ENCODE assay signal across 8 cellular contexts in genomic region chr1:246565751-246566127, GRCh38. TPM values are rescaled to one million over a fixed set of nuclear protein-coding genes. Genes with fewer than 3 reads are reported as not detected.
DNase-seq lines count a peak whose midpoint lies in the region; ATAC-seq, FAIRE-seq and TF ChIP-seq lines count a peak whose summit lies in the region.

No MANE protein-coding gene starts in this region.

- H3K36me3 Mint-ChIP-seq in neural progenitor cell: no peaks in the 10 kb centered on the region

- TF ChIP-seq POLR2A in endothelial cell of umbilical vein (IDR thresholded peaks at IDR 0.05; ENCODE audit: low read depth, low read length): no peak

- H3K4me2 ChIP-seq in OCI-LY3 (ENCODE audit: low read length) (peak overlapping the region; percentile 60), endothelial cell of umbilical vein (ENCODE audit: insufficient read depth, low read length) (peak overlapping the region; percentile 69), neural progenitor cell (peak overlapping the region; percentile 94)

- H3K9me1 ChIP-seq in endothelial cell of umbilical vein (replicated peaks; ENCODE audit: control insufficient read depth, extremely low read depth, insufficient read depth, low read length): no peaks in the 10 kb centered on the region

- POLR2A ChIA-PET in endothelial cell of umbilical vein (lab: Charles Lee): interaction anchor here (1.3 kb wide), 1 partner anchor 43 kb away, joined by 5 read pairs; no protein-coding TSS in a partner anchor

- H3K79me2 ChIP-seq in OCI-LY3 (ENCODE audit: low read length): peaks cover 82% of the 10 kb centered on the region
- peaks cover 54% of the 10 kb centered on the region for H3K79me2 ChIP-seq in endothelial cell of umbilical vein (ENCODE audit: control insufficient read depth, insufficient read depth, low read length)
- peaks cover 77% of the 10 kb centered on the region for H3K79me2 ChIP-seq in neural progenitor cell (ENCODE audit: low read depth)

- H3K36me3 ChIP-seq in OCI-LY3 (replicated peaks; ENCODE audit: low read depth, low read length): peaks cover 11% of the 10 kb centered on the region
- no peaks in the 10 kb centered on the region for H3K36me3 ChIP-seq in endothelial cell of umbilical vein (ENCODE audit: control insufficient read depth in 2 of 2, extremely low read depth in 1 of 2, insufficient read depth in 2 of 2, low read length in 2 of 2)
- peaks cover 5% of the 10 kb centered on the region for H3K36me3 ChIP-seq in neural progenitor cell

- no peaks in the 10 kb centered on the region for H3K9me3 Mint-ChIP-seq in neural progenitor cell

- no peaks in the 10 kb centered on the region for H4K20me1 ChIP-seq in OCI-LY3 (ENCODE audit: insufficient read depth, low read length)
- H4K20me1 ChIP-seq in endothelial cell of umbilical vein (replicated peaks; ENCODE audit: control insufficient read depth, extremely low read depth, insufficient read depth, low read length): no peaks in the 10 kb centered on the region
- H4K20me1 ChIP-seq in neural progenitor cell (ENCODE audit: low read depth): no peaks in the 10 kb centered on the region

- peak overlapping the region; percentile 97 for H3K4me3 Mint-ChIP-seq in neural progenitor cell

- H3K4me1 Mint-ChIP-seq in neural progenitor cell: peaks cover 20% of the 10 kb centered on the region

- CTCF ChIA-PET in endothelial cell of umbilical vein (lab: Charles Lee): interaction anchor here (0.6 to 3.0 kb wide), 6 partner anchors 21 to 191 kb away, joined by 3 to 14 read pairs (median 8); no protein-coding TSS in a partner anchor

- FAIRE-seq in endothelial cell of umbilical vein (lab: Jason Lieb, UNC): no peak

- H3K27ac Mint-ChIP-seq in neural progenitor cell: peak overlapping the region; percentile 66

- peaks cover 26% of the 10 kb centered on the region for H3K4me1 ChIP-seq in OCI-LY3 (ENCODE audit: low read length)
- peaks cover 41% of the 10 kb centered on the region for H3K4me1 ChIP-seq in endothelial cell of umbilical vein (ENCODE audit: control insufficient read depth, extremely low read depth, insufficient read depth, low read length)
- peaks cover 6% of the 10 kb centered on the region for H3K4me1 ChIP-seq in neural progenitor cell

- H3F3A ChIP-seq in neural progenitor cell (ENCODE audit: low read depth): peaks cover 17% of the 10 kb centered on the region

- H2AFZ ChIP-seq in OCI-LY3 (ENCODE audit: low read depth, low read length) (peak overlapping the region; percentile 69), endothelial cell of umbilical vein (ENCODE audit: low read depth, low read length) (peak overlapping the region; percentile 50), neural progenitor cell (replicated peaks) (peak overlapping the region; percentile 74)

- DNase-seq in endothelial cell of umbilical vein (ENCODE audit: low read depth, low spot score) (no peak), neural progenitor cell (ENCODE audit: low spot score) (peak; percentile 85), kidney glomerular epithelial cell (lab: John Stamatoyannopoulos, UW) (no peak), NAMALWA (ENCODE audit: low spot score) (no peak)

- H3K9me3 ChIP-seq in OCI-LY3 (ENCODE audit: insufficient read depth, low read length) (no peaks in the 10 kb centered on the region), endothelial cell of umbilical vein (replicated peaks; ENCODE audit: control insufficient read depth, insufficient read depth, low read length) (no peaks in the 10 kb centered on the region), neural progenitor cell (ENCODE audit: low read depth) (no peaks in the 10 kb centered on the region)

- dilution Hi-C loops in endothelial cell of umbilical vein (cut with MboI; ENCODE audit: extremely low pct_ligation_motif_present, low sequenced_read_pairs): no loop called here

- peaks cover 2% of the 10 kb centered on the region for H3K27me3 Mint-ChIP-seq in neural progenitor cell (ENCODE audit: insufficient read depth, low read depth)

- ATAC-seq in GM19395 (IDR thresholded peaks at IDR 0.05; ENCODE audit: unreplicated experiment): peak; percentile 2
- no peak for ATAC-seq in GM19328 (IDR thresholded peaks at IDR 0.05; ENCODE audit: unreplicated experiment)

- intact Hi-C loops in endothelial cell of umbilical vein (cut with micrococcal nuclease): loop anchor here (1.0 to 10.0 kb wide), 7 partner anchors 44 to 1473 kb away; partner anchors contain the start of gene SMYD3

- TSS peak; percentile 35 for BruUV-seq in endothelial cell of umbilical vein (replicated peaks; lab: Mats Ljungman, UMichigan)

- TF ChIP-seq CTCF in 22Rv1 (IDR thresholded peaks at IDR 0.05) (no peak), OCI-LY3 (IDR thresholded peaks at IDR 0.05; ENCODE audit: low read depth, low read length) (no peak), endothelial cell of umbilical vein (IDR thresholded peaks at IDR 0.05; ENCODE audit: extremely low read depth in 1 of 2, insufficient read depth in 1 of 2, low read depth in 1 of 2, low read length in 2 of 2) (no peak), neural progenitor cell (IDR thresholded peaks at IDR 0.05) (no peak)

- H3K27me3 ChIP-seq in OCI-LY3 (ENCODE audit: low read depth, low read length) (no peaks in the 10 kb centered on the region), endothelial cell of umbilical vein (ENCODE audit: control insufficient read depth in 2 of 2, insufficient read depth in 2 of 2, low read length in 2 of 2) (no peaks in the 10 kb centered on the region), neural progenitor cell (no peaks in the 10 kb centered on the region)

- peak overlapping the region; percentile 88 for H3K27ac ChIP-seq in 22Rv1
- H3K27ac ChIP-seq in OCI-LY3 (ENCODE audit: low read length): peak overlapping the region; percentile 8; the same call in 1 of the 2 replicates
- peak overlapping the region; percentile 79 for H3K27ac ChIP-seq in endothelial cell of umbilical vein (ENCODE audit: insufficient read depth, low read depth, low read length)
- H3K27ac ChIP-seq in neural progenitor cell: peak overlapping the region; percentile 84

- H3K4me3 ChIP-seq in OCI-LY3 (ENCODE audit: low read length) (peak overlapping the region; percentile 88), endothelial cell of umbilical vein (replicated peaks in 1 of 3; ENCODE audit: insufficient read depth in 1 of 3, low read depth in 1 of 3, low read length in 3 of 3) (peak overlapping the region; percentile 61 to 91 (median 90)), neural progenitor cell (peak overlapping the region; percentile 80)

- H3K9ac ChIP-seq in OCI-LY3 (ENCODE audit: low read length) (peak overlapping the region; percentile 65), endothelial cell of umbilical vein (replicated peaks; ENCODE audit: extremely low read depth, insufficient read depth, low read length) (peak overlapping the region; percentile 81), neural progenitor cell (peak overlapping the region; percentile 85)

TF ChIP-seq in endothelial cell of umbilical vein, 7 proteins besides CTCF, POLR2A, EP300 and RAD21:
- TF ChIP-seq GATA2 (IDR thresholded peaks at IDR 0.05; ENCODE audit: insufficient read depth, insufficient read length, low read depth, low read length) (no peak), JUN (IDR thresholded peaks at IDR 0.05; ENCODE audit: borderline replicate concordance, insufficient read depth, insufficient read length, low read depth) (no peak), FOS (IDR thresholded peaks at IDR 0.05; ENCODE audit: borderline replicate concordance, insufficient read depth, low read length) (no peak), MYC (IDR thresholded peaks at IDR 0.05; ENCODE audit: low read depth, low read length) (no peak), EZH2 (IDR thresholded peaks at IDR 0.05; ENCODE audit: borderline replicate concordance, low read depth, low read length, severe bottlenecking) (no peak), MAX (IDR thresholded peaks at IDR 0.05; ENCODE audit: insufficient read depth, insufficient read length) (no peak), POLR2AphosphoS5 (IDR thresholded peaks at IDR 0.05; ENCODE audit: insufficient read depth, low read depth, low read length) (no peak)

RNA-seq across cellular contexts. Expression of gene TFB2M, which starts 0.3 kb away (rescaled TPM):
- 14.3 and 14.8 TPM in 2 replicates for total RNA-seq in endothelial cell of umbilical vein
- 5.8 and 8.4 TPM in 2 replicates for polyA plus RNA-seq in endothelial cell of umbilical vein
- 10.3 and 10.4 TPM in 2 replicates for polyA plus RNA-seq in endothelial cell of umbilical vein (2011; cell fraction: cytosol; rRNA removed)
- 11.0 and 15.7 TPM in 2 replicates for polyA plus RNA-seq in endothelial cell of umbilical vein (2011; cell fraction: nucleus; rRNA removed)
- 13.0 and 20.7 TPM in 2 replicates for polyA plus RNA-seq in endothelial cell of umbilical vein (2012)
- polyA minus RNA-seq in endothelial cell of umbilical vein: 3.7 and 4.8 TPM in 2 replicates
- 12.9 TPM for polyA minus RNA-seq in endothelial cell of umbilical vein (2011; cell fraction: cytosol; rRNA and poly(A)+ RNA removed)
- polyA minus RNA-seq in endothelial cell of umbilical vein (2011; cell fraction: nucleus; rRNA and poly(A)+ RNA removed): 9.6 and 13.3 TPM in 2 replicates
- 16.4 and 21.1 TPM in 2 replicates for total RNA-seq in neural progenitor cell (ENCODE audit: low replicate concordance)

RNA-seq across cellular contexts. Expression of gene CNST, which starts 0.5 kb away (rescaled TPM):
- 18.1 and 21.5 TPM in 2 replicates for total RNA-seq in endothelial cell of umbilical vein
- 4.4 and 6.3 TPM in 2 replicates for polyA plus RNA-seq in endothelial cell of umbilical vein
- 6.6 and 8.2 TPM in 2 replicates for polyA plus RNA-seq in endothelial cell of umbilical vein (2011; cell fraction: cytosol; rRNA removed)
- 21.4 and 26.5 TPM in 2 replicates for polyA plus RNA-seq in endothelial cell of umbilical vein (2011; cell fraction: nucleus; rRNA removed)
- polyA plus RNA-seq in endothelial cell of umbilical vein (2012): 7.9 and 10.0 TPM in 2 replicates
- 24.8 and 27.7 TPM in 2 replicates for polyA minus RNA-seq in endothelial cell of umbilical vein
- 8.0 TPM for polyA minus RNA-seq in endothelial cell of umbilical vein (2011; cell fraction: cytosol; rRNA and poly(A)+ RNA removed)
- 37.7 and 41.0 TPM in 2 replicates for polyA minus RNA-seq in endothelial cell of umbilical vein (2011; cell fraction: nucleus; rRNA and poly(A)+ RNA removed)
- total RNA-seq in neural progenitor cell (ENCODE audit: low replicate concordance): 15.5 and 25.6 TPM in 2 replicates

RNA-seq across cellular contexts. Expression of gene SMYD3, which starts 58.7 kb away (rescaled TPM):
- 27.6 and 32.1 TPM in 2 replicates for total RNA-seq in endothelial cell of umbilical vein
- polyA plus RNA-seq in endothelial cell of umbilical vein: 12.7 and 16.0 TPM in 2 replicates
- polyA plus RNA-seq in endothelial cell of umbilical vein (2011; cell fraction: cytosol; rRNA removed): 21.9 and 22.3 TPM in 2 replicates
- polyA plus RNA-seq in endothelial cell of umbilical vein (2011; cell fraction: nucleus; rRNA removed): 20.4 and 20.8 TPM in 2 replicates
- polyA plus RNA-seq in endothelial cell of umbilical vein (2012): 27.2 and 30.1 TPM in 2 replicates
- 26.1 and 39.4 TPM in 2 replicates for polyA minus RNA-seq in endothelial cell of umbilical vein
- polyA minus RNA-seq in endothelial cell of umbilical vein (2011; cell fraction: cytosol; rRNA and poly(A)+ RNA removed): 15.0 TPM
- 65.3 and 66.0 TPM in 2 replicates for polyA minus RNA-seq in endothelial cell of umbilical vein (2011; cell fraction: nucleus; rRNA and poly(A)+ RNA removed)
- total RNA-seq in neural progenitor cell (ENCODE audit: low replicate concordance): 40.5 and 43.2 TPM in 2 replicates

Comparison
In these comparisons a context has a peak if more than half of its experiments do, and no peak if none do; other contexts are left out.
1. H3K27ac ChIP-seq: peak in every context shown above with its lines; median percentile 88 in 22Rv1; 84 in neural progenitor cell; 79 in endothelial cell of umbilical vein; 8 in OCI-LY3.